13 cellular contexts compared by ENCODE assay signal in the genomic region with DNA sequence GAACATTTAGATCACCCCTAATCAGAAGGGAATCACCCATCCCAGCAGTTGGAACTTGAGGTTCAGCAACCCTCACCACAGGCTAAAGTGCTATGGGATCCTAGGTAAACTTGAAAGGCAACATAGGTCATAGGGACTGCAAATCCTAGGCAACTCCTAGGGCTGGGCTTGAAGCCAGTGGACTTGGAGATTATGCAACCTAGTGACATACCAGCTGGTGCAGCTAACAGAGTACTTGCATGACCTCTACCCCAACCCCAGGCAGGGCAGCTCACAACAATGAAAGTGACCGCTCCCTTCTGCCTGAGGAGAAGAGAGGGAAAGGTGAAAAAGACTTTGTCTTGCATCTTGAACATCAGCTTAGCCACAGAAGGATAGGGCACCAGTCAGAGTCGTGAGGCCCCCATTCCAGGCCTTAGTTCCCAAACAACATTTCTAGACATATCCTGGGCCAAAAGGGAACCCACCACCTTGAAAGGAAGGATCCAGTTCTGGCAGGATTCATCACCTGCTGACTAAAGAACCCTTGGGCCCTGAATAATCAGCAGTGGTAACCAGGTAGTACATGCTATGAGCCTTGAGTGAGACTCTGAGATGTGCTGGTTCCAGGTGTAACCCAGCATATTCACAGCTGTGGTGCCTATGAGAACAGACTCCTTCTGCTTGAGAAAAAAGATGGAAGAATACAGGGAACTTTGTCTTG. TPM values are rescaled to one million over a fixed set of nuclear protein-coding genes. Genes with fewer than 3 reads are reported as not detected.
DNase-seq lines count a peak whose midpoint lies in the region; ATAC-seq, FAIRE-seq and TF ChIP-seq lines count a peak whose summit lies in the region.
"Had no signal": no experiment of that assay in that cellular context is flagged by ENCODE, and none has a peak within 500 bp of the region (broad histone marks: within the 10 kb centered on the region; RNA-seq: fewer than 3 reads in every experiment).

No MANE protein-coding gene starts in this region.

- TF ChIP-seq CTCF in astrocyte of the spinal cord (IDR thresholded peaks at IDR 0.05; ENCODE audit: low read depth, low read length): no peak
- no peak for TF ChIP-seq CTCF in left ventricle myocardium inferior (IDR thresholded peaks at IDR 0.05; ENCODE audit: borderline replicate concordance)

- H3K36me3 ChIP-seq in left ventricle myocardium inferior: no peaks in the 10 kb centered on the region
- H3K36me3 ChIP-seq: esophagus squamous epithelium had no signal

- ATAC-seq in HG02981 (IDR thresholded peaks at IDR 0.05; ENCODE audit: unreplicated experiment): no peak

- FAIRE-seq in HTR-8/SVneo (lab: Jason Lieb, UNC): peak; percentile 60
- FAIRE-seq: GM12892 had no signal

- DNase-seq in HTR-8/SVneo (ENCODE audit: insufficient read length, low spot score) (no peak), astrocyte of the spinal cord (ENCODE audit: low read depth, low spot score) (peak; percentile 33), left ventricle myocardium inferior (peak; percentile 64), skeletal muscle cell (ENCODE audit: low read depth) (peak; percentile 66), RKO (ENCODE audit: low spot score) (no peak), NCI-H345 (lab: John Stamatoyannopoulos, UW) (no peak), NCI-H146 treated with DMSO at 0.1 percent for 48 hours (lab: John Stamatoyannopoulos, UW; ENCODE audit: unreplicated experiment) (no peak)
- DNase-seq: amniotic stem cell; esophagus squamous epithelium; NCI-H1105 treated with DMSO at 0.1 percent for 48 hours; NK-92 treated with Interleukin-12 subunit alpha and Interleukin-12 subunit beta, amount 100 ng/mL, for 24 hours had no signal

- in situ Hi-C loops in astrocyte of the spinal cord (cut with HindIII; ENCODE audit: low sequenced_read_pairs): no loop called here

- no peak overlapping the region for H3K27ac ChIP-seq in left ventricle myocardium inferior (replicated peaks)

- H3K27me3 ChIP-seq in left ventricle myocardium inferior (ENCODE audit: low read depth): no peaks in the 10 kb centered on the region
- H3K27me3 ChIP-seq: esophagus squamous epithelium had no signal

- intact Hi-C loops in left ventricle myocardium inferior (cut with micrococcal nuclease): no loop called here

- no peaks in the 10 kb centered on the region for H3K4me1 ChIP-seq in left ventricle myocardium inferior

- peaks cover 15% of the 10 kb centered on the region for H3K9me3 ChIP-seq in left ventricle myocardium inferior (replicated peaks)
- H3K9me3 ChIP-seq: esophagus squamous epithelium had no signal

- H3K4me3 ChIP-seq in astrocyte of the spinal cord (ENCODE audit: low read depth, low read length): no peak overlapping the region
- H3K4me3 ChIP-seq in left ventricle myocardium inferior: no peak overlapping the region
- H3K4me3 ChIP-seq in skeletal muscle cell (ENCODE audit: low read depth, low read length): no peak overlapping the region
- H3K4me3 ChIP-seq: esophagus squamous epithelium had no signal

RNA-seq across cellular contexts. Expression of gene FBN1, which starts 37.6 kb away (rescaled TPM):
- total RNA-seq in left ventricle myocardium inferior: 45.5 TPM

Comparison
In these comparisons a context has a peak if more than half of its experiments do, and no peak if none do; other contexts are left out.
1. DNase-seq: peak in astrocyte of the spinal cord (single experiment), left ventricle myocardium inferior (single experiment) and skeletal muscle cell (single experiment); none in HTR-8/SVneo (single experiment), RKO (single experiment), NCI-H345 (single experiment) and NCI-H146 treated with DMSO at 0.1 percent for 48 hours (single experiment).